8 cellular contexts compared by ENCODE assay signal in genomic region chr7:149873968-149874643, GRCh38. TPM values are rescaled to one million over a fixed set of nuclear protein-coding genes. Genes with fewer than 3 reads are reported as not detected.
DNase-seq lines count a peak whose midpoint lies in the region; ATAC-seq and TF ChIP-seq lines count a peak whose summit lies in the region.

TSS of gene ATP6V0E2 (plus strand) at chr7:149873969. CDS start at chr7:149874066, 97 bp downstream.

- TF ChIP-seq CTCF in cardiac fibroblast (IDR thresholded peaks at IDR 0.05; ENCODE audit: low read depth, low read length) (no peak), upper lobe of left lung (IDR thresholded peaks at IDR 0.05) (peak in 1 of 6 experiments; percentile 3)

- WGBS in upper lobe of left lung, 2 donors, result 10 to 26% methylated on average over 13 to 39 of the region's 46 CpGs

- H4K20me1 ChIP-seq in Karpas-422 (ENCODE audit: insufficient read depth, low read depth, low read length), result no peaks in the 10 kb centered on the region

- H3K4me1 ChIP-seq in Karpas-422 (ENCODE audit: low read length) (peaks cover 21% of the 10 kb centered on the region), upper lobe of left lung (peaks cover 12 to 20% (median 16%) of the 10 kb centered on the region in 4 donors)

- peak within 1 kb of the TSS; percentile 38 for H3K27ac Mint-ChIP-seq in memory B cell

- H3K27ac ChIP-seq in Karpas-422 (ENCODE audit: low read length) (no peak within 1 kb of the TSS), upper lobe of left lung (peak within 1 kb of the TSS; percentile 79 to 89 (median 81))

- no peaks in the 10 kb centered on the region for H3K9me3 ChIP-seq in Karpas-422 (ENCODE audit: low read length)
- no peaks in the 10 kb centered on the region for H3K9me3 ChIP-seq in upper lobe of left lung

- H3K36me3 Mint-ChIP-seq in memory B cell, result peaks cover 2% of the 10 kb centered on the region

- H3K27me3 Mint-ChIP-seq in memory B cell, result no peaks in the 10 kb centered on the region

- peak within 1 kb of the TSS; percentile 83 for H2AFZ ChIP-seq in Karpas-422 (ENCODE audit: low read length)

- H3K79me2 ChIP-seq in Karpas-422 (ENCODE audit: low read length), result no peaks in the 10 kb centered on the region

- H3K9me2 ChIP-seq in Karpas-422 (replicated peaks; ENCODE audit: insufficient read depth, low read length), result no peaks in the 10 kb centered on the region

- peak within 1 kb of the TSS; percentile 94 for H3K4me3 Mint-ChIP-seq in memory B cell

- H3K4me2 ChIP-seq in Karpas-422 (ENCODE audit: low read depth, low read length, poor library complexity, severe bottlenecking), result peak within 1 kb of the TSS; percentile 75

- H3K9ac ChIP-seq in Karpas-422 (ENCODE audit: low read length), result peak within 1 kb of the TSS; percentile 72

- DNase-seq in DMS79 treated with DMSO at 0.1 percent for 48 hours (lab: John Stamatoyannopoulos, UW) (peak; percentile 52), Karpas-422 (no peak), cardiac fibroblast (ENCODE audit: low read depth in 2 of 2) (no peak), memory B cell (ENCODE audit: low spot score in 2 of 2) (no peak), upper lobe of left lung (no peak), SIG-M5 treated with dmso at 0.1 percent for 504 hours (lab: John Stamatoyannopoulos, UW; ENCODE audit: unreplicated experiment) (no peak), NCI-H2081 treated with DMSO at 0.1 percent for 48 hours (lab: John Stamatoyannopoulos, UW) (no peak)

- H3K36me3 ChIP-seq in Karpas-422 (ENCODE audit: insufficient read depth, low read length), result no peaks in the 10 kb centered on the region
- H3K36me3 ChIP-seq in upper lobe of left lung, result peaks cover 0 to 5% (median 0%) of the 10 kb centered on the region in 4 donors

- H3K4me1 Mint-ChIP-seq in memory B cell, result peaks cover 29% of the 10 kb centered on the region

- TF ChIP-seq EP300 in upper lobe of left lung (IDR thresholded peaks at IDR 0.05), result no peak

- no peaks in the 10 kb centered on the region for H3K27me3 ChIP-seq in Karpas-422 (ENCODE audit: low read length)
- no peaks in the 10 kb centered on the region for H3K27me3 ChIP-seq in upper lobe of left lung

- H3K9me3 Mint-ChIP-seq in memory B cell, result no peaks in the 10 kb centered on the region

- ATAC-seq in GM21390 (IDR thresholded peaks at IDR 0.05; ENCODE audit: unreplicated experiment), result peak; percentile 31
- no peak for ATAC-seq in memory B cell (ENCODE audit: low read depth)
- peak in 1 of 2 donors; percentile 16 for ATAC-seq in upper lobe of left lung (ENCODE audit: low FRiP score in 2 of 2)

- TF ChIP-seq POLR2A in upper lobe of left lung (IDR thresholded peaks at IDR 0.05), result peak in 1 of 4 donors; percentile 38

- H3K4me3 ChIP-seq in Karpas-422 (ENCODE audit: low read length) (peak within 1 kb of the TSS; percentile 77), cardiac fibroblast (replicated peaks in 1 of 2; ENCODE audit: low read depth in 2 of 2, low read length in 2 of 2) (peak within 1 kb of the TSS; percentile 69 to 76), upper lobe of left lung (peak within 1 kb of the TSS; percentile 61 to 84 (median 67))

RNA-seq across cellular contexts. Expression of gene ATP6V0E2, which starts in this region (rescaled TPM):
- total RNA-seq in Karpas-422 (2014; rRNA removed; shearing (Covaris generic); ENCODE audit: low replicate concordance), result 14.1 and 17.7 TPM in 2 replicates
- 10 to 100 TPM in 5 of 6 donors, 1 to 10 TPM in 1; 5.2 to 34.1 (median 25.2) TPM for total RNA-seq in upper lobe of left lung
